In genomic region chr5:122312670-122312988, GRCh38 we compare ENCODE assay signal across 8 cellular contexts. TPM values are rescaled to one million over a fixed set of nuclear protein-coding genes. Genes with fewer than 3 reads are reported as not detected.
DNase-seq lines count a peak whose midpoint lies in the region; ATAC-seq and TF ChIP-seq lines count a peak whose summit lies in the region.

No MANE protein-coding gene starts in this region.

- TF ChIP-seq POLR2A in gastrocnemius medialis (IDR thresholded peaks at IDR 0.05), result no peak

- peak overlapping the region; percentile 25 for H3K27ac ChIP-seq in AG04450 (ENCODE audit: low read depth, low read length)
- H3K27ac ChIP-seq in gastrocnemius medialis, result peak overlapping the region in 1 of 4 donors; percentile 4

- intact Hi-C loops in gastrocnemius medialis (cut with DNase I; ENCODE audit: low total_unique reads), result loop anchor here (10.0 kb wide), 1 partner anchor 102 kb away; no protein-coding TSS in a partner anchor

- H3K9me3 ChIP-seq in AG04450 (ENCODE audit: control insufficient read depth, insufficient read depth, low read length) (no peaks in the 10 kb centered on the region; the same call in none of the 2 replicates), gastrocnemius medialis (no peaks in the 10 kb centered on the region)

- in situ Hi-C loops in gastrocnemius medialis (cut with MboI; ENCODE audit: low sequenced_read_pairs in 4 of 4), result no loop called here

- ATAC-seq in gastrocnemius medialis, result peak in 1 of 2 donors; percentile 33
- no peak for ATAC-seq in GM18520 (IDR thresholded peaks at IDR 0.05; ENCODE audit: unreplicated experiment)

- H3K4me3 ChIP-seq in AG04450 (ENCODE audit: low read depth, low read length) (peak overlapping the region; percentile 75), H7 (ENCODE audit: insufficient read depth, low read depth, low read length) (peak overlapping the region; percentile 66), iPS-11a (ENCODE audit: low read depth, low read length) (peak overlapping the region; percentile 57), gastrocnemius medialis (peak overlapping the region; percentile 51 to 62 (median 57))

- DNase-seq in AG04450 (ENCODE audit: low read depth, low spot score) (no peak), H7 (no peak), amniotic epithelial cell (ENCODE audit: low read depth) (peak; percentile 27), gastrocnemius medialis (no peak), NCI-H1436 (lab: John Stamatoyannopoulos, UW) (no peak), DMS153 (lab: John Stamatoyannopoulos, UW) (no peak)

- H3K27me3 ChIP-seq in AG04450 (ENCODE audit: control insufficient read depth, insufficient read depth, low read length), result no peaks in the 10 kb centered on the region
- H3K27me3 ChIP-seq in H7 (ENCODE audit: control insufficient read depth, insufficient read depth, low read length), result peaks cover 34% of the 10 kb centered on the region
- peaks cover 12 to 42% (median 29%) of the 10 kb centered on the region in 3 donors for H3K27me3 ChIP-seq in gastrocnemius medialis

- CTCF ChIA-PET in AG04450 (lab: Charles Lee), result interaction anchor here (0.8 to 1.2 kb wide), 2 partner anchors 104 to 117 kb away, joined by 3 to 14 read pairs; no protein-coding TSS in a partner anchor

- POLR2A ChIA-PET in AG04450 (lab: Yijun Ruan, JAX), result no interaction called here

- H3K36me3 ChIP-seq in H7 (replicated peaks; ENCODE audit: control insufficient read depth, insufficient read depth, low read length), result no peaks in the 10 kb centered on the region
- H3K36me3 ChIP-seq in gastrocnemius medialis, result no peaks in the 10 kb centered on the region

- TF ChIP-seq CTCF in AG04450 (IDR thresholded peaks at IDR 0.05; ENCODE audit: low read depth, low read length) (peak; percentile 3; the same call in 1 of the 2 replicates), gastrocnemius medialis (IDR thresholded peaks at IDR 0.05 in 4 of 5, conservative IDR thresholded peaks at IDR 0.05 in 1 of 5) (no peak)

- peaks cover 0 to 9% of the 10 kb centered on the region in 2 donors for H3K4me1 ChIP-seq in gastrocnemius medialis

RNA-seq across cellular contexts. Expression of gene SNCAIP, which starts 0.6 kb away (rescaled TPM):
- polyA plus RNA-seq in AG04450 (2011; rRNA removed), result 10.7 and 12.3 TPM in 2 replicates
- polyA minus RNA-seq in AG04450 (2011; rRNA and poly(A)+ RNA removed), result 17.5 and 18.7 TPM in 2 replicates
- 4.2 and 7.4 TPM in 2 replicates for total RNA-seq in H7 (2014; rRNA removed; shearing (Covaris generic))
- 1 to 10 TPM in 1 of 4 donors, under 1 TPM in 3; 0.22 to 3.1 (median 0.53) TPM for total RNA-seq in gastrocnemius medialis
